ENCODE assay signal across 8 cellular contexts in the genomic region with DNA sequence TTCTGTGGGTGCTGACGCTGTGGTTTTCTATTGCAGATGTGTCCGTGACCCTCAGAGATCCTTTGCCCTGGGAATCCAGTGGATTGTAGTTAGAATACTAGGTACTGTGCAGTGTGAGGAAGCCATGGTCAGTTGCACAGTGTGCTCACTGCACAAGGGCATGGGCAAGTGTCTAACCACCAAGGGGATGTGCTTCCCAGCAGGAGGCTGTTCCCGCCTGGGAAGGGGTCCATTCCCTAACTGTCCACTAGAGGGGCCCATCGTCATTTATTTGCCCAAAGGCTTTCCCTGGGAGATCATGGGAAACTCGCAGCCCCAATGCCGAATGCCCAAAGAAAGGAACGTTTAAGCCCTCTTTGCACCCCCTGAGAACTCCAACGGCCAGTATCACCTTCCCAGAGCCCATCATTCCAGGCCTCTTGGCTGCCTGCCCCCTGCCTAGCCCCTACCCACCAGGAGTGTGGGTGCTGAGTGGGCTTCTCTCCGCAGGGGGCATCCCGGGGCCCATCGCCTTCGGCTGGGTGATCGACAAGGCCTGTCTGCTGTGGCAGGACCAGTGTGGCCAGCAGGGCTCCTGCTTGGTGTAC. TPM values are rescaled to one million over a fixed set of nuclear protein-coding genes. Genes with fewer than 3 reads are reported as not detected.
DNase-seq lines count a peak whose midpoint lies in the region; ATAC-seq, FAIRE-seq and TF ChIP-seq lines count a peak whose summit lies in the region.

No MANE protein-coding gene starts in this region.

- intact Hi-C loops in HepG2 (cut with micrococcal nuclease; ENCODE audit: unreplicated experiment) = loop anchor here (1.0 to 5.0 kb wide), 2 partner anchors 123 to 204 kb away; no protein-coding TSS in a partner anchor

- DNase-seq in stimulated activated CD4-positive, alpha-beta T cell treated with anti-CD3 and anti-CD28 coated beads, Interleukin-12 subunit alpha, Interleukin-12 subunit beta, amount 100 ng/mL, for 4 hours = peak; percentile 30
- no peak for DNase-seq in stimulated activated CD4-positive, alpha-beta T cell treated with anti-CD3 and anti-CD28 coated beads, Interleukin-1b, Interleukin-23, amount 100 ng/mL, for 48 hours
- DNase-seq in NCI-H1694 treated with DMSO at 0.1 percent for 48 hours (lab: John Stamatoyannopoulos, UW) (peak; percentile 78), T1000 (lab: John Stamatoyannopoulos, UW) (peak; percentile 56), dermis microvascular lymphatic vessel endothelial cell (ENCODE audit: low read depth in 2 of 2) (peak; percentile 55 to 77), HepG2 (ENCODE audit: low spot score) (peak; percentile 82), stromal cell of bone marrow (ENCODE audit: low read depth) (peak; percentile 56)

- H3K27ac ChIP-seq in HepG2 (ENCODE audit: extremely low read length, insufficient read depth, low read length) = no peak overlapping the region

- peaks cover 1 to 20% of the 10 kb centered on the region in 2 experiments; a peak in 2 of 5 replicates for H3K36me3 ChIP-seq in HepG2 (replicated peaks in 1 of 2; ENCODE audit: control insufficient read depth in 1 of 2, insufficient read depth in 2 of 2, low read length in 2 of 2)

- peak overlapping the region; percentile 66 for H3K9ac ChIP-seq in HepG2 (ENCODE audit: insufficient read depth, low read depth, low read length)

- no peaks in the 10 kb centered on the region for H4K20me1 ChIP-seq in HepG2 (ENCODE audit: insufficient read depth, low read length)

- no peak; a peak in 1 of 4 replicates for TF ChIP-seq POLR2A in HepG2 (IDR thresholded peaks at IDR 0.05; ENCODE audit: insufficient read depth in 1 of 2, low read depth in 2 of 2, low read length in 2 of 2)

- no TSS peak for BruUV-seq in HepG2 (replicated peaks; lab: Mats Ljungman, UMichigan)

- no peaks in the 10 kb centered on the region for H3K79me2 ChIP-seq in HepG2 (ENCODE audit: insufficient read depth, low read length)

- peaks cover 61% of the 10 kb centered on the region for H3K4me1 ChIP-seq in HepG2 (ENCODE audit: insufficient read depth, low read length)

- 57% methylated on average over 12 of the region's 13 CpGs for WGBS in HepG2 (ENCODE audit: low lambda C conversion rate)

- TF ChIP-seq CTCF in HepG2 (CRISPR knock-in tag; IDR thresholded peaks at IDR 0.05) = peak; percentile 98

- in situ Hi-C loops in HepG2 (cut with HindIII; ENCODE audit: extremely low pct_ligation_motif_present, low pct_unique_long_range_greater_than_20kb) = loop anchor here (5.0 kb wide), 1 partner anchor 124 kb away; no protein-coding TSS in a partner anchor

- no peaks in the 10 kb centered on the region for H3K9me3 ChIP-seq in HepG2 (ENCODE audit: low read length)

- peak; percentile 97 for FAIRE-seq in HepG2 (lab: Jason Lieb, UNC)

- ATAC-seq in HepG2 = peak; percentile 41
- ATAC-seq in HG02981 (IDR thresholded peaks at IDR 0.05; ENCODE audit: unreplicated experiment) = no peak

- H2AFZ ChIP-seq in HepG2 (ENCODE audit: low read length) = no peak overlapping the region

- H3K4me3 ChIP-seq in HepG2 (replicated peaks in 1 of 3; ENCODE audit: insufficient read depth in 1 of 3, low read depth in 2 of 3, low read length in 3 of 3) = peak overlapping the region in 2 of 3 experiments; percentile 44 to 59; a peak in 3 of 6 replicates

- H3K4me2 ChIP-seq in HepG2 (ENCODE audit: low read depth, low read length) = peak overlapping the region; percentile 68

- POLR2A ChIA-PET in HepG2 (lab: Yijun Ruan, JAX) = interaction anchor here (1.0 to 4.6 kb wide), 7 partner anchors 16 to 127 kb away, joined by 4 to 47 read pairs (median 20); partner anchors contain the start of genes MRGBP and SLCO4A1

- TF ChIP-seq RAD21 in HepG2 (CRISPR knock-in tag; IDR thresholded peaks at IDR 0.05) = peak; percentile 93

- no peaks in the 10 kb centered on the region for H3K27me3 ChIP-seq in HepG2 (ENCODE audit: control insufficient read depth in 1 of 2, insufficient read depth in 2 of 2, low read length in 2 of 2)

- TF ChIP-seq EP300 in HepG2 (IDR thresholded peaks at IDR 0.05; ENCODE audit: low read depth in 2 of 2, low read length in 2 of 2) = no peak
- TF ChIP-seq EP300 in HepG2 (CRISPR knock-in tag; IDR thresholded peaks at IDR 0.05; ENCODE audit: borderline replicate concordance) = no peak

- CTCF ChIA-PET in HepG2 (lab: Yijun Ruan, JAX; ENCODE audit: low intra/inter-chr PET ratio, low total read pairs) = interaction anchor here (1.1 to 4.8 kb wide), 3 partner anchors 114 to 140 kb away, joined by 3 to 93 read pairs (median 11); no protein-coding TSS in a partner anchor

TF ChIP-seq in HepG2, 621 proteins besides CTCF, POLR2A, EP300 and RAD21 (continues in another document):
- TF ChIP-seq CSRNP1 (CRISPR knock-in tag; IDR thresholded peaks at IDR 0.05) (no peak), SRF (IDR thresholded peaks at IDR 0.05; ENCODE audit: low read depth, low read length) (peak; percentile 27; the same call in 1 of the 2 replicates)

RNA-seq across cellular contexts. Expression of gene SLCO4A1, which starts 26.2 kb away (rescaled TPM):
- total RNA-seq in dermis microvascular lymphatic vessel endothelial cell = 0.51 and 0.90 TPM in 2 replicates
- total RNA-seq in HepG2 (2016; rRNA removed; fragmentation: Illumina TruSeq; extraction: Trizol) = 23.8 and 55.5 TPM in 2 replicates
- total RNA-seq in HepG2 (2016; cell fraction: cytosol; rRNA removed; fragmentation: Illumina TruSeq; extraction: Trizol; ENCODE audit: low read depth) = 21.3 and 22.4 TPM in 2 replicates
- total RNA-seq in HepG2 (2016; cell fraction: insoluble cytoplasmic fraction; rRNA removed; fragmentation: Illumina TruSeq; extraction: Trizol) = 20.7 and 58.6 TPM in 2 replicates
- total RNA-seq in HepG2 (2016; cell fraction: membrane; rRNA removed; fragmentation: Illumina TruSeq; extraction: Trizol) = 31.3 and 32.0 TPM in 2 replicates
- 55.7 and 65.4 TPM in 2 replicates for total RNA-seq in HepG2 (2016; cell fraction: nucleus; rRNA removed; fragmentation: Illumina TruSeq; extraction: Trizol)
- 91.3 and 112 TPM in 2 replicates for polyA plus RNA-seq in HepG2 (2011; rRNA removed)
- 53.2 and 96.9 TPM in 2 replicates for polyA plus RNA-seq in HepG2 (2011; cell fraction: cytosol; rRNA removed)
- 133 and 239 TPM in 2 replicates for polyA plus RNA-seq in HepG2 (2011; cell fraction: nucleus; rRNA removed)
- polyA plus RNA-seq in HepG2 (2012) = 48.1 and 97.6 TPM in 2 replicates
- 14.3 and 17.6 TPM in 2 replicates for polyA plus RNA-seq in HepG2 (2016; cell fraction: cytosol; fragmentation: Illumina TruSeq; extraction: Trizol; ENCODE audit: low read depth)
- 25.9 and 26.2 TPM in 2 replicates for polyA plus RNA-seq in HepG2 (2016; cell fraction: insoluble cytoplasmic fraction; fragmentation: Illumina TruSeq; extraction: Trizol; ENCODE audit: low read depth)
- polyA plus RNA-seq in HepG2 (2016; cell fraction: membrane; fragmentation: Illumina TruSeq; extraction: Trizol; ENCODE audit: low read depth) = 21.9 and 22.4 TPM in 2 replicates
- polyA plus RNA-seq in HepG2 (2016; cell fraction: nucleus; fragmentation: Illumina TruSeq; extraction: Trizol; ENCODE audit: insufficient read depth, low read depth) = 114 and 125 TPM in 2 replicates
- 44.0 and 104 TPM in 2 replicates for polyA minus RNA-seq in HepG2 (2011; rRNA and poly(A)+ RNA removed; ENCODE audit: low replicate concordance)
- polyA minus RNA-seq in HepG2 (2011; cell fraction: cytosol; rRNA and poly(A)+ RNA removed) = 27.7 and 39.2 TPM in 2 replicates
- 31.2 and 42.4 TPM in 2 replicates for polyA minus RNA-seq in HepG2 (2011; cell fraction: nucleus; rRNA and poly(A)+ RNA removed)

RNA-seq across cellular contexts. Expression of gene NTSR1, which starts 40.1 kb away (rescaled TPM):
- under 0.01 TPM in 2 replicates for total RNA-seq in dermis microvascular lymphatic vessel endothelial cell
- total RNA-seq in HepG2 (2016; rRNA removed; fragmentation: Illumina TruSeq; extraction: Trizol) = 0.09 TPM in 1 of 2 replicates, not detected in the other
- not detected in 2 replicates for total RNA-seq in HepG2 (2016; cell fraction: cytosol; rRNA removed; fragmentation: Illumina TruSeq; extraction: Trizol; ENCODE audit: low read depth)
- total RNA-seq in HepG2 (2016; cell fraction: insoluble cytoplasmic fraction; rRNA removed; fragmentation: Illumina TruSeq; extraction: Trizol) = 0.04 TPM in 1 of 2 replicates, not detected in the other
- total RNA-seq in HepG2 (2016; cell fraction: membrane; rRNA removed; fragmentation: Illumina TruSeq; extraction: Trizol) = 0.09 TPM in 1 of 2 replicates, not detected in the other
- total RNA-seq in HepG2 (2016; cell fraction: nucleus; rRNA removed; fragmentation: Illumina TruSeq; extraction: Trizol) = 0.12 TPM in 1 of 2 replicates, not detected in the other
- 0.12 and 0.17 TPM in 2 replicates for polyA plus RNA-seq in HepG2 (2011; rRNA removed)
- polyA plus RNA-seq in HepG2 (2011; cell fraction: cytosol; rRNA removed) = 0.09 and 0.12 TPM in 2 replicates
- polyA plus RNA-seq in HepG2 (2011; cell fraction: nucleus; rRNA removed) = 0.38 and 0.51 TPM in 2 replicates
- 0.09 and 0.19 TPM in 2 replicates for polyA plus RNA-seq in HepG2 (2012)
- not detected in 2 replicates for polyA plus RNA-seq in HepG2 (2016; cell fraction: cytosol; fragmentation: Illumina TruSeq; extraction: Trizol; ENCODE audit: low read depth)
- 0.08 TPM in 1 of 2 replicates, not detected in the other for polyA plus RNA-seq in HepG2 (2016; cell fraction: insoluble cytoplasmic fraction; fragmentation: Illumina TruSeq; extraction: Trizol; ENCODE audit: low read depth)
- polyA plus RNA-seq in HepG2 (2016; cell fraction: membrane; fragmentation: Illumina TruSeq; extraction: Trizol; ENCODE audit: low read depth) = 0.05 TPM in 1 of 2 replicates, not detected in the other
- 0.35 and 0.41 TPM in 2 replicates for polyA plus RNA-seq in HepG2 (2016; cell fraction: nucleus; fragmentation: Illumina TruSeq; extraction: Trizol; ENCODE audit: insufficient read depth, low read depth)
- polyA minus RNA-seq in HepG2 (2011; rRNA and poly(A)+ RNA removed; ENCODE audit: low replicate concordance) = 0.24 TPM in 1 of 2 replicates, not detected in the other
- polyA minus RNA-seq in HepG2 (2011; cell fraction: cytosol; rRNA and poly(A)+ RNA removed) = not detected in 2 replicates
- 0.12 and 0.13 TPM in 2 replicates for polyA minus RNA-seq in HepG2 (2011; cell fraction: nucleus; rRNA and poly(A)+ RNA removed)

Comparison
In these comparisons a context has a peak if more than half of its experiments do, and no peak if none do; other contexts are left out.
1. RNA of gene SLCO4A1, which starts 26.2 kb away (total RNA-seq): 20.7 to 65.4 TPM in HepG2; 0.51 to 0.90 TPM in dermis microvascular lymphatic vessel endothelial cell; every median in the first group is over 10 times any median in the second.